Comparison of ENCODE assay signal across 19 cellular contexts in genomic region chr1:67408148-67408547, GRCh38. TPM values are rescaled to one million over a fixed set of nuclear protein-coding genes. Genes with fewer than 3 reads are reported as not detected.
DNase-seq lines count a peak whose midpoint lies in the region; ATAC-seq and TF ChIP-seq lines count a peak whose summit lies in the region.
"Had no signal": no experiment of that assay in that cellular context is flagged by ENCODE, and none has a peak within 500 bp of the region (broad histone marks: within the 10 kb centered on the region; RNA-seq: fewer than 3 reads in every experiment).

No MANE protein-coding gene starts in this region.

- intact Hi-C loops in left ventricle myocardium inferior (cut with micrococcal nuclease), result no loop called here
- intact Hi-C loops in left cardiac atrium (cut with DNase I), result no loop called here
- intact Hi-C loops in stomach (cut with DNase I; ENCODE audit: low total_unique reads), result no loop called here

- peaks cover 30% of the 10 kb centered on the region for H3K36me3 ChIP-seq in left ventricle myocardium inferior
- H3K36me3 ChIP-seq in mesenchymal stem cell (ENCODE audit: control insufficient read depth in 1 of 2, insufficient read depth in 2 of 2, low read depth in 1 of 2, low read length in 2 of 2), result peaks cover 8 to 62% of the 10 kb centered on the region in 2 experiments
- H3K36me3 ChIP-seq in stomach, result peaks cover 21 to 41% (median 36%) of the 10 kb centered on the region in 4 donors
- H3K36me3 ChIP-seq: prostate gland, uterus had no signal

- H3K9ac ChIP-seq in mesenchymal stem cell (ENCODE audit: low read length), result no peak overlapping the region

- peaks cover 17% of the 10 kb centered on the region for H3K4me1 ChIP-seq in left ventricle myocardium inferior
- no peaks in the 10 kb centered on the region for H3K4me1 ChIP-seq in mesenchymal stem cell (ENCODE audit: control insufficient read depth, insufficient read depth, low read depth, low read length)
- peaks cover 0 to 29% (median 12%) of the 10 kb centered on the region in 4 donors for H3K4me1 ChIP-seq in stomach
- H3K4me1 ChIP-seq: prostate gland, uterus had no signal

- H3K4ac ChIP-seq in mesenchymal stem cell (ENCODE audit: low read depth in 1 of 2, low read length in 2 of 2), result no peak overlapping the region

- no peak for TF ChIP-seq POLR2A in stomach (IDR thresholded peaks at IDR 0.05)

- peak overlapping the region; percentile 9 for H3K27ac ChIP-seq in left ventricle myocardium inferior (replicated peaks)
- H3K27ac ChIP-seq in mesenchymal stem cell (ENCODE audit: low read length, poor library complexity, severe bottlenecking), result no peak overlapping the region
- peak overlapping the region in 2 of 5 donors; percentile 26 to 61 for H3K27ac ChIP-seq in stomach
- H3K27ac ChIP-seq: prostate gland, uterus had no signal

- H3K4me3 ChIP-seq in left ventricle myocardium inferior (no peak overlapping the region), mesenchymal stem cell (ENCODE audit: insufficient read depth in 1 of 2, low read depth in 1 of 2, low read length in 2 of 2) (no peak overlapping the region), stomach (no peak overlapping the region)
- H3K4me3 ChIP-seq: GM12878, prostate gland, uterus had no signal

- ATAC-seq in left cardiac atrium (no peak), GM21526 (IDR thresholded peaks at IDR 0.05; ENCODE audit: low FRiP score, unreplicated experiment) (no peak)
- no peak for ATAC-seq in activated T-helper 17 cell treated with anti-CD3 and anti-CD28 coated beads, Interleukin-2, amount 50 U/mL, for 72 hours (replicated peaks)
- ATAC-seq: HCT116 had no signal

- no peak overlapping the region for H4K91ac ChIP-seq in mesenchymal stem cell (ENCODE audit: low read length)

- H3K27me3 ChIP-seq in left ventricle myocardium inferior (ENCODE audit: low read depth) (no peaks in the 10 kb centered on the region), mesenchymal stem cell (ENCODE audit: control insufficient read depth in 1 of 2, insufficient read depth in 1 of 2, low read length in 2 of 2) (no peaks in the 10 kb centered on the region), stomach (no peaks in the 10 kb centered on the region)
- H3K27me3 ChIP-seq: uterus had no signal

- H2BK5ac ChIP-seq in mesenchymal stem cell (ENCODE audit: low read depth, low read length, poor library complexity, severe bottlenecking), result no peak overlapping the region

- peak overlapping the region; percentile 3 for H3K27ac Mint-ChIP-seq in activated T-helper 17 cell treated with anti-CD3 and anti-CD28 coated beads, Interleukin-2, amount 50 U/mL, for 72 hours
- H3K27ac Mint-ChIP-seq: dendritic cell treated with granulocyte-macrophage colony-stimulating factor and Interleukin-4, amounts not matched to agents 40 ng/mL and 50 ng/mL, for 4 days had no signal

- no peak for DNase-seq in left ventricle myocardium inferior
- DNase-seq in left cardiac atrium, result no peak
- peak; percentile 18 for DNase-seq in mesenchymal stem cell
- no peak for DNase-seq in stomach
- no peak for DNase-seq in UCSD-AML1 (lab: John Stamatoyannopoulos, UW; ENCODE audit: unreplicated experiment)
- DNase-seq: CD4-positive, alpha-beta memory T cell; DMS79 treated with DMSO at 0.1 percent for 48 hours; KG1; left ventricle myocardium superior; NCI-H1694 treated with DMSO at 0.1 percent for 48 hours; NCI-H2171 treated with DMSO at 0.1 percent for 48 hours; NCI-H526; uterus had no signal

- no peak overlapping the region for H2AK5ac ChIP-seq in mesenchymal stem cell (ENCODE audit: low read length, severe bottlenecking)

- H2BK120ac ChIP-seq in mesenchymal stem cell (ENCODE audit: low read depth, low read length), result no peak overlapping the region

- H3K27me3 Mint-ChIP-seq in activated T-helper 17 cell treated with anti-CD3 and anti-CD28 coated beads, Interleukin-2, amount 50 U/mL, for 72 hours, result no peaks in the 10 kb centered on the region
- H3K27me3 Mint-ChIP-seq: CD4-positive, alpha-beta memory T cell; dendritic cell treated with granulocyte-macrophage colony-stimulating factor and Interleukin-4, amounts not matched to agents 40 ng/mL and 50 ng/mL, for 4 days had no signal

- no peak overlapping the region for H3K4me2 ChIP-seq in mesenchymal stem cell (ENCODE audit: low read length, poor library complexity, severe bottlenecking)

- H3K9me3 ChIP-seq in left ventricle myocardium inferior (replicated peaks) (no peaks in the 10 kb centered on the region), mesenchymal stem cell (ENCODE audit: control insufficient read depth, low read length) (no peaks in the 10 kb centered on the region), stomach (no peaks in the 10 kb centered on the region)
- H3K9me3 ChIP-seq: prostate gland, uterus had no signal

- no peak overlapping the region for H4K8ac ChIP-seq in mesenchymal stem cell (ENCODE audit: low read length)

- no peak overlapping the region for H2BK15ac ChIP-seq in mesenchymal stem cell (ENCODE audit: low read depth, poor library complexity, severe bottlenecking)

- peaks cover 4% of the 10 kb centered on the region for H3K4me1 Mint-ChIP-seq in activated T-helper 17 cell treated with anti-CD3 and anti-CD28 coated beads, Interleukin-2, amount 50 U/mL, for 72 hours

- WGBS in mesenchymal stem cell, result 100% methylated on average over 1 of the region's 1 CpG
- 80 to 94% (median 92%) methylated on average over 1 of the region's 1 CpG for WGBS in stomach, 5 donors

- H3K23ac ChIP-seq in mesenchymal stem cell (ENCODE audit: low read length in 2 of 2), result no peak overlapping the region

- H2AFZ ChIP-seq in mesenchymal stem cell (ENCODE audit: low read depth, low read length), result no peak overlapping the region

- peaks cover 6% of the 10 kb centered on the region for H3K79me1 ChIP-seq in mesenchymal stem cell (replicated peaks; ENCODE audit: low read length, poor library complexity, severe bottlenecking)

- H3K9me3 Mint-ChIP-seq in activated T-helper 17 cell treated with anti-CD3 and anti-CD28 coated beads, Interleukin-2, amount 50 U/mL, for 72 hours, result no peaks in the 10 kb centered on the region
- H3K9me3 Mint-ChIP-seq: CD4-positive, alpha-beta memory T cell; dendritic cell treated with granulocyte-macrophage colony-stimulating factor and Interleukin-4, amounts not matched to agents 40 ng/mL and 50 ng/mL, for 4 days had no signal

- no peak overlapping the region for H3K18ac ChIP-seq in mesenchymal stem cell (ENCODE audit: low read depth in 1 of 2, low read length in 2 of 2)

- H3K36me3 Mint-ChIP-seq in activated T-helper 17 cell treated with anti-CD3 and anti-CD28 coated beads, Interleukin-2, amount 50 U/mL, for 72 hours (ENCODE audit: low read depth), result peaks cover 67% of the 10 kb centered on the region

- no peak overlapping the region for H3K4me3 Mint-ChIP-seq in activated T-helper 17 cell treated with anti-CD3 and anti-CD28 coated beads, Interleukin-2, amount 50 U/mL, for 72 hours
- H3K4me3 Mint-ChIP-seq: CD4-positive, alpha-beta memory T cell; dendritic cell treated with granulocyte-macrophage colony-stimulating factor and Interleukin-4, amounts not matched to agents 40 ng/mL and 50 ng/mL, for 4 days had no signal

- no peak for TF ChIP-seq CTCF in left ventricle myocardium inferior (IDR thresholded peaks at IDR 0.05; ENCODE audit: borderline replicate concordance)
- TF ChIP-seq CTCF in stomach (IDR thresholded peaks at IDR 0.05), result no peak

- no peak overlapping the region for H3K14ac ChIP-seq in mesenchymal stem cell (ENCODE audit: low read length in 2 of 2)

- no peak overlapping the region for H2BK12ac ChIP-seq in mesenchymal stem cell (ENCODE audit: low read length in 2 of 2)

- TF ChIP-seq EP300 in stomach (IDR thresholded peaks at IDR 0.05), result no peak

RNA-seq across cellular contexts. Expression of gene SERBP1, which starts 22.1 kb away (rescaled TPM):
- 125 TPM for total RNA-seq in left ventricle myocardium inferior
- 100 to 1,000 TPM; 103 to 122 TPM for total RNA-seq in left cardiac atrium
- total RNA-seq in activated T-helper 17 cell treated with anti-CD3 and anti-CD28 coated beads, Interleukin-2, amount 50 U/mL, for 72 hours, result 100 to 1,000 TPM; 225 to 393 TPM
- polyA plus RNA-seq in mesenchymal stem cell (2013, experiment 1 of 2), result 207 TPM
- polyA plus RNA-seq in mesenchymal stem cell (2013, experiment 2 of 2), result 206 TPM
- total RNA-seq in stomach, result 100 to 1,000 TPM in 3 of 5 donors, 10 to 100 TPM in 2; 66.1 to 240 (median 146) TPM
- 100 to 1,000 TPM in 2 of 3 donors, 10 to 100 TPM in 1; 92.9 to 155 (median 114) TPM for polyA plus RNA-seq in stomach
